17 cellular contexts compared by ENCODE assay signal in genomic region chr10:5643356-5643755, GRCh38.
DNase-seq lines count a peak whose midpoint lies in the region; ATAC-seq lines count a peak whose summit lies in the region.
"Had no signal": no experiment of that assay in that cellular context is flagged by ENCODE, and none has a peak within 500 bp of the region (broad histone marks: within the 10 kb centered on the region; RNA-seq: fewer than 3 reads in every experiment).

No MANE protein-coding gene starts in this region.

- peaks cover 16 to 22% of the 10 kb centered on the region in 2 donors for H3K4me1 Mint-ChIP-seq in stimulated activated naive B cell treated with anti-CD40 and anti-IgM and Interleukin-4, amounts not matched to agents 10 μg/mL and 1 μg/mL and 100 μg/mL, for 72 hours
- H3K4me1 Mint-ChIP-seq: endodermal cell had no signal

- no peaks in the 10 kb centered on the region for H3K27me3 Mint-ChIP-seq in stimulated activated naive B cell treated with anti-CD40 and anti-IgM and Interleukin-4, amounts not matched to agents 10 μg/mL and 1 μg/mL and 100 μg/mL, for 72 hours
- H3K27me3 Mint-ChIP-seq: activated T-cell treated with anti-CD3 and anti-CD28 coated beads, Interleukin-2, amount 50 U/mL, for 24 hours had no signal

- peak; percentile 19 for DNase-seq in EH (ENCODE audit: low read depth)
- DNase-seq in epidermal melanocyte (ENCODE audit: insufficient read length, low spot score), result peak; percentile 45
- peak; percentile 48 for DNase-seq in iris pigment epithelial cell (ENCODE audit: low read depth)
- no peak for DNase-seq in stimulated activated naive B cell treated with anti-CD40 and anti-IgM and Interleukin-4, amounts not matched to agents 10 μg/mL and 1 μg/mL and 100 μg/mL, for 72 hours
- no peak for DNase-seq in Ammon's horn (ENCODE audit: low spot score)
- DNase-seq: activated T-cell treated with anti-CD3 and anti-CD28 coated beads, Interleukin-2, amount 50 U/mL, for 24 hours; endodermal cell; glutamatergic neuron; MG63; NCI-H187 treated with DMSO at 0.1 percent for 48 hours; NCI-H510A; OCI-M1; trophoblast cell had no signal

- H3K36me3 Mint-ChIP-seq in stimulated activated naive B cell treated with anti-CD40 and anti-IgM and Interleukin-4, amounts not matched to agents 10 μg/mL and 1 μg/mL and 100 μg/mL, for 72 hours, result peaks cover 26 to 49% of the 10 kb centered on the region in 2 donors

- H3K9me3 Mint-ChIP-seq in stimulated activated naive B cell treated with anti-CD40 and anti-IgM and Interleukin-4, amounts not matched to agents 10 μg/mL and 1 μg/mL and 100 μg/mL, for 72 hours, result no peaks in the 10 kb centered on the region
- H3K9me3 Mint-ChIP-seq: activated T-cell treated with anti-CD3 and anti-CD28 coated beads, Interleukin-2, amount 50 U/mL, for 24 hours; endodermal cell had no signal

- H3K4me3 Mint-ChIP-seq in stimulated activated naive B cell treated with anti-CD40 and anti-IgM and Interleukin-4, amounts not matched to agents 10 μg/mL and 1 μg/mL and 100 μg/mL, for 72 hours, result no peak overlapping the region
- H3K4me3 Mint-ChIP-seq: activated T-cell treated with anti-CD3 and anti-CD28 coated beads, Interleukin-2, amount 50 U/mL, for 24 hours; endodermal cell had no signal

- ATAC-seq in stimulated activated naive B cell treated with anti-CD40 and anti-IgM and Interleukin-4, amounts not matched to agents 10 μg/mL and 1 μg/mL and 100 μg/mL, for 72 hours (replicated peaks), result no peak
- no peak for ATAC-seq in HG02970 (IDR thresholded peaks at IDR 0.05; ENCODE audit: low FRiP score, unreplicated experiment)
- no peak for ATAC-seq in HG03342 (IDR thresholded peaks at IDR 0.05; ENCODE audit: unreplicated experiment)
- no peak for ATAC-seq in GM21529 (IDR thresholded peaks at IDR 0.05; ENCODE audit: unreplicated experiment)
- ATAC-seq: GM12878 had no signal

- H3K27ac Mint-ChIP-seq in stimulated activated naive B cell treated with anti-CD40 and anti-IgM and Interleukin-4, amounts not matched to agents 10 μg/mL and 1 μg/mL and 100 μg/mL, for 72 hours, result peak overlapping the region; percentile 66
- H3K27ac Mint-ChIP-seq: activated T-cell treated with anti-CD3 and anti-CD28 coated beads, Interleukin-2, amount 50 U/mL, for 24 hours; endodermal cell had no signal

Comparison
In these comparisons a context has a peak if more than half of its experiments do, and no peak if none do; other contexts are left out.
1. DNase-seq: peak in EH (single experiment), epidermal melanocyte (single experiment) and iris pigment epithelial cell (single experiment); none in stimulated activated naive B cell treated with anti-CD40 and anti-IgM and Interleukin-4, amounts not matched to agents 10 μg/mL and 1 μg/mL and 100 μg/mL, for 72 hours (single experiment) and Ammon's horn (single experiment).